ENCODE assay signal across 19 cellular contexts in genomic region chr18:9100796-9101195, GRCh38. TPM values are rescaled to one million over a fixed set of nuclear protein-coding genes. Genes with fewer than 3 reads are reported as not detected.
DNase-seq lines count a peak whose midpoint lies in the region; ATAC-seq and TF ChIP-seq lines count a peak whose summit lies in the region.
"Had no signal": no experiment of that assay in that cellular context is flagged by ENCODE, and none has a peak within 500 bp of the region (broad histone marks: within the 10 kb centered on the region; RNA-seq: fewer than 3 reads in every experiment).

No MANE protein-coding gene starts in this region.

- intact Hi-C loops in CD4-positive, alpha-beta memory T cell (cut with micrococcal nuclease): no loop called here

- TF ChIP-seq CTCF in neural crest cell (conservative IDR thresholded peaks at IDR 0.05): no peak

- H3K4me1 ChIP-seq in CD4-positive, alpha-beta memory T cell (ENCODE audit: insufficient read depth, low read length): peaks cover 40% of the 10 kb centered on the region
- H3K4me1 ChIP-seq: prostate gland had no signal

- H3K27ac ChIP-seq in CD4-positive, alpha-beta memory T cell (ENCODE audit: low read depth, low read length): no peak overlapping the region

- ATAC-seq in activated naive CD8-positive, alpha-beta T cell treated with anti-CD3 and anti-CD28 coated beads, Interleukin-2, amount 10 ng/mL, durations not matched to agents 7 days and 5 days (ENCODE audit: low read depth): no peak
- no peak for ATAC-seq in HG02981 (IDR thresholded peaks at IDR 0.05; ENCODE audit: unreplicated experiment)
- no peak for ATAC-seq in GM19324 (IDR thresholded peaks at IDR 0.05; ENCODE audit: low FRiP score, unreplicated experiment)
- ATAC-seq: gastrocnemius medialis, left ventricle myocardium superior had no signal

- H3K36me3 Mint-ChIP-seq in CD4-positive, alpha-beta memory T cell: peaks cover 0 to 30% of the 10 kb centered on the region in 2 donors
- H3K36me3 Mint-ChIP-seq in activated naive CD8-positive, alpha-beta T cell treated with anti-CD3 and anti-CD28 coated beads, Interleukin-2, amount 10 ng/mL, durations not matched to agents 7 days and 5 days: peaks cover 24% of the 10 kb centered on the region
- H3K36me3 Mint-ChIP-seq in neural crest cell (ENCODE audit: low read depth): no peaks in the 10 kb centered on the region

- POLR2A ChIA-PET in CD4-positive, alpha-beta memory T cell (lab: Charles Lee; ENCODE audit: partially characterized antibody): interaction anchor here (1.4 to 14.2 kb wide), 6 partner anchors 10 to 46 kb away, joined by 7 to 453 read pairs (median 48); partner anchors contain the start of gene ANKRD12
- POLR2A ChIA-PET in activated naive CD8-positive, alpha-beta T cell treated with anti-CD3 and anti-CD28 coated beads, Interleukin-2, amount 10 ng/mL, durations not matched to agents 7 days and 5 days (lab: Charles Lee): interaction anchor here (4.9 to 10.7 kb wide), 3 partner anchors 14 to 36 kb away, joined by 42 to 211 read pairs (median 99); partner anchors contain the start of gene ANKRD12

- H3K36me3 ChIP-seq in CD4-positive, alpha-beta memory T cell (ENCODE audit: insufficient read depth, low read length): no peaks in the 10 kb centered on the region
- H3K36me3 ChIP-seq: brain microvascular endothelial cell, gastrocnemius medialis, prostate gland had no signal

- CTCF ChIA-PET in CD4-positive, alpha-beta memory T cell (lab: Charles Lee; ENCODE audit: partially characterized antibody): interaction anchor here (1.3 to 3.2 kb wide), 3 partner anchors 10 to 26 kb away, joined by 7 to 26 read pairs (median 14); no protein-coding TSS in a partner anchor

- H3K27me3 ChIP-seq in CD4-positive, alpha-beta memory T cell (ENCODE audit: insufficient read depth, low read length): no peaks in the 10 kb centered on the region
- H3K27me3 ChIP-seq: brain microvascular endothelial cell, gastrocnemius medialis, testis had no signal

- peaks cover 31 to 61% (median 47%) of the 10 kb centered on the region in 4 donors for H3K4me1 Mint-ChIP-seq in CD4-positive, alpha-beta memory T cell
- peaks cover 35% of the 10 kb centered on the region for H3K4me1 Mint-ChIP-seq in activated naive CD8-positive, alpha-beta T cell treated with anti-CD3 and anti-CD28 coated beads, Interleukin-2, amount 10 ng/mL, durations not matched to agents 7 days and 5 days
- peaks cover 39% of the 10 kb centered on the region for H3K4me1 Mint-ChIP-seq in neural crest cell

- no peak for DNase-seq in CD4-positive, alpha-beta memory T cell
- DNase-seq in EL: peak; percentile 46
- no peak for DNase-seq in activated naive CD8-positive, alpha-beta T cell treated with anti-CD3 and anti-CD28 coated beads, Interleukin-2, amount 10 ng/mL, durations not matched to agents 7 days and 5 days
- no peak for DNase-seq in neural crest cell (ENCODE audit: low read depth, low spot score)
- no peak for DNase-seq in GM19238 (ENCODE audit: insufficient read length, low spot score)
- DNase-seq: activated CD8-positive, alpha-beta memory T cell treated with anti-CD3 and anti-CD28 coated beads for 24 hours; activated effector memory CD4-positive, alpha-beta T cell treated with anti-CD3 and anti-CD28 coated beads, Interleukin-2, amount 50 U/mL, for 16 hours; brain microvascular endothelial cell; dermis blood vessel endothelial cell; gastrocnemius medialis; KG1; left ventricle myocardium superior; NCI-H1092; small intestine; stimulated activated CD4-positive, alpha-beta T cell treated with anti-CD3 and anti-CD28 coated beads, Interleukin-4, amount 100 ng/mL, for 24 hours; testis had no signal

- no peaks in the 10 kb centered on the region for H3K27me3 Mint-ChIP-seq in CD4-positive, alpha-beta memory T cell
- no peaks in the 10 kb centered on the region for H3K27me3 Mint-ChIP-seq in activated naive CD8-positive, alpha-beta T cell treated with anti-CD3 and anti-CD28 coated beads, Interleukin-2, amount 10 ng/mL, durations not matched to agents 7 days and 5 days
- peaks cover 4% of the 10 kb centered on the region for H3K27me3 Mint-ChIP-seq in neural crest cell (ENCODE audit: low read depth)

- peak overlapping the region in 5 of 7 donors; percentile 59 to 93 (median 68) for H3K27ac Mint-ChIP-seq in CD4-positive, alpha-beta memory T cell
- peak overlapping the region; percentile 22 for H3K27ac Mint-ChIP-seq in activated naive CD8-positive, alpha-beta T cell treated with anti-CD3 and anti-CD28 coated beads, Interleukin-2, amount 10 ng/mL, durations not matched to agents 7 days and 5 days
- H3K27ac Mint-ChIP-seq in neural crest cell (ENCODE audit: unreplicated experiment): no peak overlapping the region

- H3K9me3 Mint-ChIP-seq in CD4-positive, alpha-beta memory T cell: no peaks in the 10 kb centered on the region
- no peaks in the 10 kb centered on the region for H3K9me3 Mint-ChIP-seq in activated naive CD8-positive, alpha-beta T cell treated with anti-CD3 and anti-CD28 coated beads, Interleukin-2, amount 10 ng/mL, durations not matched to agents 7 days and 5 days
- no peaks in the 10 kb centered on the region for H3K9me3 Mint-ChIP-seq in neural crest cell

- H3K4me3 ChIP-seq in CD4-positive, alpha-beta memory T cell (ENCODE audit: low read length in 2 of 2): no peak overlapping the region

- H3K4me3 Mint-ChIP-seq in CD4-positive, alpha-beta memory T cell: peak overlapping the region in 4 of 8 donors; percentile 1 to 75 (median 16)
- H3K4me3 Mint-ChIP-seq in activated naive CD8-positive, alpha-beta T cell treated with anti-CD3 and anti-CD28 coated beads, Interleukin-2, amount 10 ng/mL, durations not matched to agents 7 days and 5 days: peak overlapping the region; percentile 41
- H3K4me3 Mint-ChIP-seq in neural crest cell: peak overlapping the region; percentile 80

- no peaks in the 10 kb centered on the region for H3K9me3 ChIP-seq in CD4-positive, alpha-beta memory T cell (ENCODE audit: control insufficient read depth in 1 of 2, low read length in 2 of 2)
- H3K9me3 ChIP-seq: gastrocnemius medialis, prostate gland, testis had no signal

RNA-seq across cellular contexts. Expression of gene NDUFV2, which starts 1.7 kb away (rescaled TPM):
- 100 to 1,000 TPM; 135 TPM for total RNA-seq in CD4-positive, alpha-beta memory T cell
- polyA plus RNA-seq in CD4-positive, alpha-beta memory T cell: 100 to 1,000 TPM; 213 to 281 TPM
- 100 to 1,000 TPM; 166 to 168 TPM for total RNA-seq in activated naive CD8-positive, alpha-beta T cell treated with anti-CD3 and anti-CD28 coated beads, Interleukin-2, amount 10 ng/mL, durations not matched to agents 7 days and 5 days
- 143 and 144 TPM in 2 replicates for total RNA-seq in neural crest cell

RNA-seq across cellular contexts. Expression of gene ANKRD12, which starts 35.8 kb away (rescaled TPM):
- 100 to 1,000 TPM; 262 to 280 TPM for total RNA-seq in CD4-positive, alpha-beta memory T cell
- polyA plus RNA-seq in CD4-positive, alpha-beta memory T cell: 100 to 1,000 TPM in 1 of 2 donors, 10 to 100 TPM in 1; 10.7 to 141 TPM
- 100 to 1,000 TPM; 107 to 117 TPM for total RNA-seq in activated naive CD8-positive, alpha-beta T cell treated with anti-CD3 and anti-CD28 coated beads, Interleukin-2, amount 10 ng/mL, durations not matched to agents 7 days and 5 days
- total RNA-seq in neural crest cell: 30.2 and 30.9 TPM in 2 replicates
